9 cellular contexts compared by ENCODE assay signal in genomic region chr10:84845628-84846261, GRCh38.
DNase-seq lines count a peak whose midpoint lies in the region; ATAC-seq and TF ChIP-seq lines count a peak whose summit lies in the region.
"Had no signal": no experiment of that assay in that cellular context is flagged by ENCODE, and none has a peak within 500 bp of the region (broad histone marks: within the 10 kb centered on the region; RNA-seq: fewer than 3 reads in every experiment).

No MANE protein-coding gene starts in this region.

- H3K9me3 ChIP-seq in heart left ventricle (no peaks in the 10 kb centered on the region), endodermal cell (ENCODE audit: control insufficient read depth, low read length) (no peaks in the 10 kb centered on the region), colonic mucosa (no peaks in the 10 kb centered on the region)
- H3K9me3 ChIP-seq: SJCRH30 had no signal

- ATAC-seq in heart left ventricle = peak; percentile 66 to 78 (median 70)
- no peak for ATAC-seq in activated CD4-positive, CD25-positive, alpha-beta regulatory T cell treated with anti-CD3 and anti-CD28 coated beads, Interleukin-2, amount 50 U/mL, for 24 hours

- H3K9ac ChIP-seq in endodermal cell (ENCODE audit: extremely low read depth, low read length, poor library complexity, severe bottlenecking) (no peak overlapping the region), colonic mucosa (ENCODE audit: low read depth in 2 of 2, low read length in 2 of 2) (no peak overlapping the region)

- peaks cover 39% of the 10 kb centered on the region for H3K4me1 Mint-ChIP-seq in endodermal cell

- no peaks in the 10 kb centered on the region for H3K27me3 Mint-ChIP-seq in endodermal cell (ENCODE audit: insufficient read depth)

- H3K36me3 ChIP-seq in heart left ventricle (no peaks in the 10 kb centered on the region), endodermal cell (ENCODE audit: control insufficient read depth, insufficient read depth, low read length) (no peaks in the 10 kb centered on the region), colonic mucosa (no peaks in the 10 kb centered on the region)
- H3K36me3 ChIP-seq: SJCRH30 had no signal

- H3K36me3 Mint-ChIP-seq in endodermal cell (ENCODE audit: low read depth) = no peaks in the 10 kb centered on the region

- 81 to 87% (median 83%) methylated on average over 2 of the region's 2 CpGs for WGBS in heart left ventricle, 4 donors
- WGBS in endodermal cell (ENCODE audit: insufficient coverage in 1 of 2, insufficient read length in 1 of 2), 2 experiments = 60 to 97% methylated on average over 1 to 2 of the region's 2 CpGs

- no peaks in the 10 kb centered on the region for H3K27me3 ChIP-seq in heart left ventricle
- H3K27me3 ChIP-seq in endodermal cell (ENCODE audit: control insufficient read depth, insufficient read depth, low read length, poor library complexity, severe bottlenecking) = no peaks in the 10 kb centered on the region
- no peaks in the 10 kb centered on the region for H3K27me3 ChIP-seq in colonic mucosa
- H3K27me3 ChIP-seq: SJCRH30 had no signal

- DNase-seq in heart left ventricle (peak in 1 of 5 donors; percentile 31), cardiac septum (ENCODE audit: low spot score) (no peak), NB4 (ENCODE audit: low read depth) (peak; percentile 51), endodermal cell (peak; percentile 64), colonic mucosa (no peak)
- DNase-seq in activated effector memory CD4-positive, alpha-beta T cell treated with Interleukin-2 at 50 U/mL for 16 hours = no peak
- no peak for DNase-seq in stimulated activated naive CD4-positive, alpha-beta T cell (lab: John Stamatoyannopoulos, UW)

- H3K4me3 Mint-ChIP-seq in endodermal cell = no peak overlapping the region

- peaks cover 0 to 13% (median 0%) of the 10 kb centered on the region in 12 donors for H3K4me1 ChIP-seq in heart left ventricle
- no peaks in the 10 kb centered on the region for H3K4me1 ChIP-seq in endodermal cell (ENCODE audit: control insufficient read depth, insufficient read depth, low read length)
- no peaks in the 10 kb centered on the region for H3K4me1 ChIP-seq in colonic mucosa
- H3K4me1 ChIP-seq: SJCRH30 had no signal

- TF ChIP-seq POLR2A in heart left ventricle (IDR thresholded peaks at IDR 0.05) (no peak), NB4 (IDR thresholded peaks at IDR 0.05; ENCODE audit: extremely low read depth, insufficient read length) (no peak)

- no peak overlapping the region for H3K4me3 ChIP-seq in heart left ventricle
- H3K4me3 ChIP-seq in NB4 (ENCODE audit: low read depth, low read length) = no peak overlapping the region
- no peak overlapping the region for H3K4me3 ChIP-seq in endodermal cell (ENCODE audit: low read length)
- H3K4me3 ChIP-seq in colonic mucosa = no peak overlapping the region
- H3K4me3 ChIP-seq: SJCRH30 had no signal

- intact Hi-C loops in heart left ventricle (cut with DNase I) = loop anchor here in 1 of 10 donors (5.0 kb wide), 1 partner anchor 1532 kb away; no protein-coding TSS in a partner anchor
- intact Hi-C loops in cardiac septum (cut with DNase I) = loop anchor here (2.0 to 10.0 kb wide), 2 partner anchors 63 to 669 kb away; no protein-coding TSS in a partner anchor
- intact Hi-C loops in colonic mucosa (cut with DNase I) = no loop called here

- TF ChIP-seq CTCF in heart left ventricle (IDR thresholded peaks at IDR 0.05) = peak in 11 of 12 donors; percentile 32 to 58 (median 45)
- TF ChIP-seq CTCF in NB4 (IDR thresholded peaks at IDR 0.05; ENCODE audit: low read depth, low read length) = peak; percentile 52
- peak; percentile 78 for TF ChIP-seq CTCF in endodermal cell (conservative IDR thresholded peaks at IDR 0.05)
- no peak for TF ChIP-seq CTCF in colonic mucosa (IDR thresholded peaks at IDR 0.05)

- no peak overlapping the region for H3K27ac ChIP-seq in heart left ventricle
- no peak overlapping the region for H3K27ac ChIP-seq in endodermal cell (ENCODE audit: low read depth, low read length)
- no peak overlapping the region for H3K27ac ChIP-seq in colonic mucosa
- H3K27ac ChIP-seq: SJCRH30 had no signal

- H3K27ac Mint-ChIP-seq in endodermal cell = no peak overlapping the region

- H3K9me3 Mint-ChIP-seq in endodermal cell = no peaks in the 10 kb centered on the region

Comparison
In these comparisons a context has a peak if more than half of its experiments do, and no peak if none do; other contexts are left out.
1. ATAC-seq: peak in heart left ventricle (4 of 4); none in activated CD4-positive, CD25-positive, alpha-beta regulatory T cell treated with anti-CD3 and anti-CD28 coated beads, Interleukin-2, amount 50 U/mL, for 24 hours (0 of 2).
2. DNase-seq: peak in NB4 (single experiment) and endodermal cell (single experiment); none in cardiac septum (single experiment), colonic mucosa (single experiment), activated effector memory CD4-positive, alpha-beta T cell treated with Interleukin-2 at 50 U/mL for 16 hours (single experiment) and stimulated activated naive CD4-positive, alpha-beta T cell (0 of 6).